1 cellular context compared by ENCODE assay signal in genomic region chr1:211885746-211886522, GRCh38.
A peak's percentile ranks its signal among the peaks of the same experiment; 100 is the strongest.
TF ChIP-seq lines count a peak whose summit lies in the region.

No MANE protein-coding gene starts in this region.

TF ChIP-seq in HepG2, 621 proteins besides CTCF, POLR2A, EP300 and RAD21 (continued from another document and continues in another):
- TF ChIP-seq ZHX2 (IDR thresholded peaks at IDR 0.05; ENCODE audit: low read depth) (no peak), ZHX2 (CRISPR knock-in tag; IDR thresholded peaks at IDR 0.05; ENCODE audit: borderline replicate concordance) (no peak), ZNF570 (CRISPR knock-in tag; IDR thresholded peaks at IDR 0.05; ENCODE audit: borderline replicate concordance) (no peak), SMAD3 (CRISPR knock-in tag; IDR thresholded peaks at IDR 0.05) (peak; percentile 66; the same call in 1 of the 2 replicates), KLF11 (CRISPR knock-in tag; IDR thresholded peaks at IDR 0.05) (no peak), NCOR1 (IDR thresholded peaks at IDR 0.05; ENCODE audit: borderline replicate concordance, low read length) (peak; percentile 77; the same call in 1 of the 2 replicates), DRAP1 (CRISPR knock-in tag; IDR thresholded peaks at IDR 0.05) (no peak), CAMTA2 (CRISPR knock-in tag; IDR thresholded peaks at IDR 0.05; ENCODE audit: borderline replicate concordance) (no peak), ZMYM2 (CRISPR knock-in tag; IDR thresholded peaks at IDR 0.05) (peak; percentile 92), KDM1A (CRISPR knock-in tag; IDR thresholded peaks at IDR 0.05) (peak; percentile 81; the same call in 1 of the 2 replicates), CCDC6 (CRISPR knock-in tag; IDR thresholded peaks at IDR 0.05) (no peak), POLR2G (IDR thresholded peaks at IDR 0.05; ENCODE audit: low read depth, low read length) (no peak), TRIM24 (CRISPR knock-in tag; IDR thresholded peaks at IDR 0.05) (peak; percentile 74; the same call in 1 of the 2 replicates), BHLHE40 (IDR thresholded peaks at IDR 0.05; ENCODE audit: low read length) (no peak), TCF12 (IDR thresholded peaks at IDR 0.05) (no peak), TCF12 (CRISPR knock-in tag; IDR thresholded peaks at IDR 0.05) (no peak), ARHGAP35 (CRISPR knock-in tag; IDR thresholded peaks at IDR 0.05; ENCODE audit: borderline replicate concordance) (no peak), SMARCE1 (IDR thresholded peaks at IDR 0.05; ENCODE audit: borderline replicate concordance) (no peak), SRSF4 (IDR thresholded peaks at IDR 0.05; ENCODE audit: low read depth, low read length, poor library complexity, severe bottlenecking) (no peak), EHMT2 (IDR thresholded peaks at IDR 0.05; ENCODE audit: borderline replicate concordance, low read depth, low read length) (no peak), ZNF264 (CRISPR knock-in tag; IDR thresholded peaks at IDR 0.05) (peak; percentile 81; the same call in 1 of the 2 replicates), ZNF709 (CRISPR knock-in tag; IDR thresholded peaks at IDR 0.05) (no peak), KDM2A (CRISPR knock-in tag; IDR thresholded peaks at IDR 0.05; ENCODE audit: borderline replicate concordance, low read depth) (no peak), ZNF326 (CRISPR knock-in tag; IDR thresholded peaks at IDR 0.05; ENCODE audit: borderline replicate concordance) (no peak), NONO (IDR thresholded peaks at IDR 0.05) (no peak), NONO (CRISPR knock-in tag; conservative IDR thresholded peaks at IDR 0.05) (no peak), HOXA3 (CRISPR knock-in tag; IDR thresholded peaks at IDR 0.05) (peak; percentile 76; the same call in 1 of the 2 replicates), FOXP1 (IDR thresholded peaks at IDR 0.05) (no peak), FOXP1 (CRISPR knock-in tag; IDR thresholded peaks at IDR 0.05) (peak; percentile 55; the same call in 1 of the 2 replicates), AHDC1 (CRISPR knock-in tag; IDR thresholded peaks at IDR 0.05; ENCODE audit: borderline replicate concordance) (peak; percentile 82; the same call in 1 of the 2 replicates), TEAD2 (CRISPR knock-in tag; IDR thresholded peaks at IDR 0.05) (no peak), SP4 (CRISPR knock-in tag; IDR thresholded peaks at IDR 0.05) (no peak), HNF4G (IDR thresholded peaks at IDR 0.05; ENCODE audit: borderline replicate concordance, low read depth, low read length) (peak; percentile 88), HNF4G (CRISPR knock-in tag; IDR thresholded peaks at IDR 0.05; ENCODE audit: borderline replicate concordance, low read depth) (peak; percentile 93), RFX3 (CRISPR knock-in tag; IDR thresholded peaks at IDR 0.05) (no peak), ZNF749 (CRISPR knock-in tag; IDR thresholded peaks at IDR 0.05; ENCODE audit: borderline replicate concordance) (no peak), SNAI1 (CRISPR knock-in tag; IDR thresholded peaks at IDR 0.05; ENCODE audit: borderline replicate concordance) (no peak), ZNF816 (CRISPR knock-in tag; IDR thresholded peaks at IDR 0.05; ENCODE audit: borderline replicate concordance) (no peak), ISX (CRISPR knock-in tag; conservative IDR thresholded peaks at IDR 0.05) (no peak)
- TF ChIP-seq, protein P1, sequence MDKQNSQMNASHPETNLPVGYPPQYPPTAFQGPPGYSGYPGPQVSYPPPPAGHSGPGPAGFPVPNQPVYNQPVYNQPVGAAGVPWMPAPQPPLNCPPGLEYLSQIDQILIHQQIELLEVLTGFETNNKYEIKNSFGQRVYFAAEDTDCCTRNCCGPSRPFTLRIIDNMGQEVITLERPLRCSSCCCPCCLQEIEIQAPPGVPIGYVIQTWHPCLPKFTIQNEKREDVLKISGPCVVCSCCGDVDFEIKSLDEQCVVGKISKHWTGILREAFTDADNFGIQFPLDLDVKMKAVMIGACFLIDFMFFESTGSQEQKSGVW (CRISPR knock-in tag; IDR thresholded peaks at IDR 0.05; ENCODE audit: borderline replicate concordance) = no peak
- TF ChIP-seq, protein P2, sequence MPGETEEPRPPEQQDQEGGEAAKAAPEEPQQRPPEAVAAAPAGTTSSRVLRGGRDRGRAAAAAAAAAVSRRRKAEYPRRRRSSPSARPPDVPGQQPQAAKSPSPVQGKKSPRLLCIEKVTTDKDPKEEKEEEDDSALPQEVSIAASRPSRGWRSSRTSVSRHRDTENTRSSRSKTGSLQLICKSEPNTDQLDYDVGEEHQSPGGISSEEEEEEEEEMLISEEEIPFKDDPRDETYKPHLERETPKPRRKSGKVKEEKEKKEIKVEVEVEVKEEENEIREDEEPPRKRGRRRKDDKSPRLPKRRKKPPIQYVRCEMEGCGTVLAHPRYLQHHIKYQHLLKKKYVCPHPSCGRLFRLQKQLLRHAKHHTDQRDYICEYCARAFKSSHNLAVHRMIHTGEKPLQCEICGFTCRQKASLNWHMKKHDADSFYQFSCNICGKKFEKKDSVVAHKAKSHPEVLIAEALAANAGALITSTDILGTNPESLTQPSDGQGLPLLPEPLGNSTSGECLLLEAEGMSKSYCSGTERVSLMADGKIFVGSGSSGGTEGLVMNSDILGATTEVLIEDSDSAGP (CRISPR knock-in tag; IDR thresholded peaks at IDR 0.05; ENCODE audit: borderline replicate concordance) = no peak; the same call in 1 of the 2 replicates
- TF ChIP-seq, protein P3, sequence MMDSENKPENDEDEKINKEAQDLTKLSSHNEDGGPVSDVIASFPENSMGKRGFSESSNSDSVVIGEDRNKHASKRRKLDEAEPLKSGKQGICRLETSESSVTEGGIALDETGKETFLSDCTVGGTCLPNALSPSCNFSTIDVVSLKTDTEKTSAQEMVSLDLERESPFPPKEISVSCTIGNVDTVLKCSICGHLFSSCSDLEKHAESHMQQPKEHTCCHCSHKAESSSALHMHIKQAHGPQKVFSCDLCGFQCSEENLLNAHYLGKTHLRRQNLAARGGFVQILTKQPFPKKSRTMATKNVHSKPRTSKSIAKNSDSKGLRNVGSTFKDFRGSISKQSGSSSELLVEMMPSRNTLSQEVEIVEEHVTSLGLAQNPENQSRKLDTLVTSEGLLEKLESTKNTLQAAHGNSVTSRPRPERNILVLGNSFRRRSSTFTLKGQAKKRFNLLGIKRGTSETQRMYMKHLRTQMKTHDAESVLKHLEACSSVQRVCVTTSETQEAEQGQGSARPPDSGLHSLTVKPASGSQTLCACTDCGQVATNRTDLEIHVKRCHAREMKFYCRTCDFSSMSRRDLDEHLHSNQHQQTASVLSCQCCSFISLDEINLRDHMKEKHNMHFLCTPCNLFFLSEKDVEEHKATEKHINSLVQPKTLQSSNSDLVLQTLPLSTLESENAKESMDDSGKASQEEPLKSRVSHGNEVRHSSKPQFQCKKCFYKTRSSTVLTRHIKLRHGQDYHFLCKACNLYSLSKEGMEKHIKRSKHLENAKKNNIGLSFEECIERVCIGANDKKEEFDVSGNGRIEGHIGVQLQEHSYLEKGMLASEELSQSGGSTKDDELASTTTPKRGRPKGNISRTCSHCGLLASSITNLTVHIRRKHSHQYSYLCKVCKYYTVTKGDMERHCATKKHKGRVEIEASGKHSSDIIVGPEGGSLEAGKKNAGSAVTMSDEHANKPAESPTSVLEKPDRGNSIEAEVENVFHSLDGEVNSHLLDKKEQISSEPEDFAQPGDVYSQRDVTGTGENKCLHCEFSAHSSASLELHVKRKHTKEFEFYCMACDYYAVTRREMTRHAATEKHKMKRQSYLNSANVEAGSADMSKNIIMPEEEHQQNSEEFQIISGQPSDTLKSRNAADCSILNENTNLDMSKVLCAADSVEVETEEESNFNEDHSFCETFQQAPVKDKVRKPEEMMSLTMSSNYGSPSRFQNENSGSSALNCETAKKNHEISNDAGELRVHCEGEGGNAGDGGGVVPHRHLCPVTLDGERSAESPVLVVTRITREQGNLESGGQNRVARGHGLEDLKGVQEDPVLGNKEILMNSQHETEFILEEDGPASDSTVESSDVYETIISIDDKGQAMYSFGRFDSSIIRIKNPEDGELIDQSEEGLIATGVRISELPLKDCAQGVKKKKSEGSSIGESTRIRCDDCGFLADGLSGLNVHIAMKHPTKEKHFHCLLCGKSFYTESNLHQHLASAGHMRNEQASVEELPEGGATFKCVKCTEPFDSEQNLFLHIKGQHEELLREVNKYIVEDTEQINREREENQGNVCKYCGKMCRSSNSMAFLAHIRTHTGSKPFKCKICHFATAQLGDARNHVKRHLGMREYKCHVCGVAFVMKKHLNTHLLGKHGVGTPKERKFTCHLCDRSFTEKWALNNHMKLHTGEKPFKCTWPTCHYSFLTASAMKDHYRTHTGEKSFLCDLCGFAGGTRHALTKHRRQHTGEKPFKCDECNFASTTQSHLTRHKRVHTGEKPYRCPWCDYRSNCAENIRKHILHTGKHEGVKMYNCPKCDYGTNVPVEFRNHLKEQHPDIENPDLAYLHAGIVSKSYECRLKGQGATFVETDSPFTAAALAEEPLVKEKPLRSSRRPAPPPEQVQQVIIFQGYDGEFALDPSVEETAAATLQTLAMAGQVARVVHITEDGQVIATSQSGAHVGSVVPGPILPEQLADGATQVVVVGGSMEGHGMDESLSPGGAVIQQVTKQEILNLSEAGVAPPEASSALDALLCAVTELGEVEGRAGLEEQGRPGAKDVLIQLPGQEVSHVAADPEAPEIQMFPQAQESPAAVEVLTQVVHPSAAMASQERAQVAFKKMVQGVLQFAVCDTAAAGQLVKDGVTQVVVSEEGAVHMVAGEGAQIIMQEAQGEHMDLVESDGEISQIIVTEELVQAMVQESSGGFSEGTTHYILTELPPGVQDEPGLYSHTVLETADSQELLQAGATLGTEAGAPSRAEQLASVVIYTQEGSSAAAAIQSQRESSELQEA (CRISPR knock-in tag; IDR thresholded peaks at IDR 0.05; ENCODE audit: not compliant biosample characterization) = no peak
